8 cellular contexts compared by ENCODE assay signal in the genomic region with DNA sequence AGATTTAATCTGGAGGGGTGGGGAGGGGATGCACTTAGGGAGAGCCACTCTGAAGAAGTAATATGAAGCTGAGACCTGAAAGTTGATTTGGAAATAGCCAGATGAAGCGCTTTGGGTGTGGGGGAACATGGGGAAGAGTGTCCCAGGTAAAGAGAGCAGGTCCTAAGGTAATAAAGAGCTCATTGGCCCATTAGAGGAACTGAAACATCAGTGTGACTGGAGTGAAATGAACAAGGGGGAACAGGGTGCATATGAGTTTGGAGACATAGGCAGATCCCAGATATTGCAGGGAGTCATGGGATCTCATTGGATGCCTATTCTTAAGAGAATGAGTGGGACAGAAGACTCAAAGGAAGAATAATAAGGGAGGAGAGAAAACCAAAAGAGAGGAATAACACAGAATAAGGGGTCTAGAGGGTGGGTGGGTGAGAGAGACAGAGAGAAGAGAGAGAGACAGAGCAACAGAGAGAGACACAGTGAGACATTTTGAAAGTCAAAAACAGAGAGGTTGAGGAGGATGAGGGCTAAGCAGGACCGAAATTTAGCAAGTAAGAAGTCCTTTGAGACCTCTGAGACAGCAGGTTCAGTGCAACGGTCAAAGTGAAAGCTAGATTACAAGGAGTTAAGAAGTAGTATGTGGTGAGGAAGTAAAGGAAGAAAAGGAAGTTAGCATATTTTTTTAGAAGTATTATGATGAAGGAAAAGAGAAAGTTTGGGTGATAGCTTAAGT. TPM values are rescaled to one million over a fixed set of nuclear protein-coding genes. Genes with fewer than 3 reads are reported as not detected.
DNase-seq lines count a peak whose midpoint lies in the region; ATAC-seq and TF ChIP-seq lines count a peak whose summit lies in the region.
"Not testable (repeated sequence)": the region's sequence is repeated elsewhere in the genome, so short reads cannot be mapped to it uniquely, and the experiment has no call there.

No MANE protein-coding gene starts in this region.

- peak overlapping the region; percentile 61 for H3K4me3 Mint-ChIP-seq in activated B cell treated with CpG ODN at 0.5 μM for 24 hours
- not testable (repeated sequence) for H3K4me3 Mint-ChIP-seq in dendritic cell treated with granulocyte-macrophage colony-stimulating factor and Interleukin-4, amounts not matched to agents 40 ng/mL and 50 ng/mL, for 4 days

- peak; percentile 71 for ATAC-seq in GM18858 (IDR thresholded peaks at IDR 0.05; ENCODE audit: unreplicated experiment)
- peak; percentile 51 for ATAC-seq in GM19468 (IDR thresholded peaks at IDR 0.05; ENCODE audit: extremely low read depth, unreplicated experiment)
- peak; percentile 81 for ATAC-seq in HG02759 (IDR thresholded peaks at IDR 0.05; ENCODE audit: unreplicated experiment)
- peak; percentile 53 for ATAC-seq in HG03139 (IDR thresholded peaks at IDR 0.05; ENCODE audit: unreplicated experiment)
- peak; percentile 72 for ATAC-seq in activated B cell treated with CpG ODN at 0.5 μM for 24 hours (ENCODE audit: low read depth)
- peak; percentile 60 for ATAC-seq in aorta (ENCODE audit: low FRiP score)

- not testable (repeated sequence) for H3K9me2 ChIP-seq in Loucy (replicated peaks; ENCODE audit: low read depth, low read length)

- H3K9me3 Mint-ChIP-seq in activated B cell treated with CpG ODN at 0.5 μM for 24 hours; dendritic cell treated with granulocyte-macrophage colony-stimulating factor and Interleukin-4, amounts not matched to agents 40 ng/mL and 50 ng/mL, for 4 days: not testable (repeated sequence)

- not testable (repeated sequence) for H4K20me1 ChIP-seq in Loucy (ENCODE audit: insufficient read depth, low read length, poor library complexity, severe bottlenecking)

- not testable (repeated sequence) for DNase-seq in activated B cell treated with CpG ODN at 0.5 μM for 24 hours, aorta

- H3K4me1 Mint-ChIP-seq in activated B cell treated with CpG ODN at 0.5 μM for 24 hours, result peaks cover 33% of the 10 kb centered on the region
- H3K4me1 Mint-ChIP-seq in dendritic cell treated with granulocyte-macrophage colony-stimulating factor and Interleukin-4, amounts not matched to agents 40 ng/mL and 50 ng/mL, for 4 days (ENCODE audit: low read depth), result peaks cover 15% of the 10 kb centered on the region

- not testable (repeated sequence) for H3K9ac ChIP-seq in Loucy (ENCODE audit: low read depth, low read length, poor library complexity, severe bottlenecking)

- H3K4me3 ChIP-seq in Loucy (ENCODE audit: low read length, poor library complexity, severe bottlenecking); aorta (ENCODE audit: low read length in 2 of 2): not testable (repeated sequence)

- H3K27ac ChIP-seq in aorta (ENCODE audit: low read depth in 1 of 2, low read length in 2 of 2), result not testable (repeated sequence)

- WGBS in aorta, 2 donors, result 87 to 91% methylated on average over 1 to 2 of the region's 3 CpGs

- H2AFZ ChIP-seq in Loucy (ENCODE audit: low read length), result peak overlapping the region; percentile 80; the same call in 1 of the 2 replicates

- not testable (repeated sequence) for H3K27me3 ChIP-seq in Loucy (ENCODE audit: insufficient read depth, low read length, poor library complexity, severe bottlenecking); aorta (ENCODE audit: control insufficient read depth in 1 of 2, insufficient read depth in 2 of 2, low read length in 1 of 2)

- H3K36me3 Mint-ChIP-seq in activated B cell treated with CpG ODN at 0.5 μM for 24 hours (ENCODE audit: low read depth); dendritic cell treated with granulocyte-macrophage colony-stimulating factor and Interleukin-4, amounts not matched to agents 40 ng/mL and 50 ng/mL, for 4 days (ENCODE audit: low read depth): not testable (repeated sequence)

- peak overlapping the region; percentile 81 for H3K27ac Mint-ChIP-seq in activated B cell treated with CpG ODN at 0.5 μM for 24 hours
- H3K27ac Mint-ChIP-seq in dendritic cell treated with granulocyte-macrophage colony-stimulating factor and Interleukin-4, amounts not matched to agents 40 ng/mL and 50 ng/mL, for 4 days, result peak overlapping the region; percentile 55

- not testable (repeated sequence) for H3K9me3 ChIP-seq in Loucy (ENCODE audit: insufficient read depth, low read depth, low read length); aorta (ENCODE audit: control insufficient read depth, low read length)

- H3K36me3 ChIP-seq in Loucy (ENCODE audit: insufficient read depth, low read length); aorta (ENCODE audit: control insufficient read depth in 1 of 2, insufficient read depth in 2 of 2, low read length in 1 of 2): not testable (repeated sequence)

- intact Hi-C loops in activated B cell treated with CpG ODN at 0.5 μM for 24 hours (cut with micrococcal nuclease); dendritic cell treated with granulocyte-macrophage colony-stimulating factor and Interleukin-4, amounts not matched to agents 40 ng/mL and 50 ng/mL, for 4 days (cut with micrococcal nuclease); aorta (cut with DNase I): not testable (repeated sequence)

- not testable (repeated sequence) for H3K27me3 Mint-ChIP-seq in activated B cell treated with CpG ODN at 0.5 μM for 24 hours; dendritic cell treated with granulocyte-macrophage colony-stimulating factor and Interleukin-4, amounts not matched to agents 40 ng/mL and 50 ng/mL, for 4 days

- not testable (repeated sequence) for H3K79me2 ChIP-seq in Loucy (ENCODE audit: insufficient read depth, low read length)

- TF ChIP-seq CTCF in Loucy (conservative IDR thresholded peaks at IDR 0.05; ENCODE audit: low read length); activated B cell treated with CpG ODN at 0.5 μM for 24 hours (IDR thresholded peaks at IDR 0.05): not testable (repeated sequence)

- peak overlapping the region; percentile 12 for H3K4me2 ChIP-seq in Loucy (ENCODE audit: low read depth, low read length, poor library complexity, severe bottlenecking)

- CTCF ChIA-PET in activated B cell treated with CpG ODN at 0.5 μM for 24 hours (lab: Charles Lee), result not testable (repeated sequence)

- POLR2A ChIA-PET in activated B cell treated with CpG ODN at 0.5 μM for 24 hours (lab: Charles Lee), result not testable (repeated sequence)

- not testable (repeated sequence) for H3F3A ChIP-seq in Loucy (ENCODE audit: low read depth)

- not testable (repeated sequence) for H3K4me1 ChIP-seq in Loucy (ENCODE audit: insufficient read depth, low read length, poor library complexity, severe bottlenecking); aorta (ENCODE audit: control insufficient read depth in 1 of 2, insufficient read depth in 2 of 2, low read length in 2 of 2)

RNA-seq across cellular contexts. Expression of a gene that starts 52.5 kb away (rescaled TPM):
- 216 and 259 TPM in 2 replicates for total RNA-seq in activated B cell treated with CpG ODN at 0.5 μM for 24 hours
- total RNA-seq in aorta, result 100 to 1,000 TPM; 197 to 216 TPM
- 10 to 100 TPM in 1 of 2 donors, 1 to 10 TPM in 1; 6.8 to 23.8 TPM for polyA plus RNA-seq in aorta

RNA-seq across cellular contexts. Expression of a gene that starts 54.3 kb away (rescaled TPM):
- 24.5 and 27.5 TPM in 2 replicates for total RNA-seq in activated B cell treated with CpG ODN at 0.5 μM for 24 hours
- 10 to 100 TPM; 34.2 to 39.7 TPM for total RNA-seq in aorta
- polyA plus RNA-seq in aorta, result 10 to 100 TPM; 23.7 to 26.6 TPM
